ENCODE assay signal across 9 cellular contexts in genomic region chr7:144283716-144284115, GRCh38. TPM values are rescaled to one million over a fixed set of nuclear protein-coding genes. Genes with fewer than 3 reads are reported as not detected.
"Had no signal": no experiment of that assay in that cellular context is flagged by ENCODE, and none has a peak within 500 bp of the region (broad histone marks: within the 10 kb centered on the region; RNA-seq: fewer than 3 reads in every experiment).

No MANE protein-coding gene starts in this region.

RNA-seq across cellular contexts. Expression of gene CTAGE8, which starts 14.6 kb away (rescaled TPM):
- total RNA-seq: activated CD8-positive, alpha-beta memory T cell treated with anti-CD3 and anti-CD28 coated beads, Interleukin-2, amount 10 ng/mL, durations not matched to agents 7 days and 5 days; ascending aorta; cardiac muscle cell had no signal
- polyA plus RNA-seq: cardiac muscle cell had no signal

RNA-seq across cellular contexts. Expression of gene OR2A7, which starts 19.1 kb away (rescaled TPM):
- polyA plus RNA-seq: cardiac muscle cell had no signal

RNA-seq across cellular contexts. Expression of gene OR2A1, which starts 28.5 kb away (rescaled TPM):
- total RNA-seq: activated CD4-positive, alpha-beta T cell treated with anti-CD3 and anti-CD28 coated beads for 36 hours; activated CD8-positive, alpha-beta memory T cell treated with anti-CD3 and anti-CD28 coated beads, Interleukin-2, amount 10 ng/mL, durations not matched to agents 7 days and 5 days; activated CD8-positive, alpha-beta T cell treated with anti-CD3 and anti-CD28 coated beads, Interleukin-2, amount 10 ng/mL, durations not matched to agents 7 days and 5 days; activated T-helper 2 cell treated with anti-CD3 and anti-CD28 coated beads, Interferon-gamma antibody, Interleukin-2, Interleukin-4, amounts not matched to agents 10 μg/mL and 5 μg/mL and 100 μg/mL, durations not matched to agents 14 hours and 24 hours and 36 hours; ascending aorta; bronchial epithelial cell; cardiac muscle cell had no signal
- polyA plus RNA-seq: cardiac muscle cell had no signal

RNA-seq across cellular contexts. Expression of gene OR2A42, which starts 44.3 kb away (rescaled TPM):
- total RNA-seq: activated CD4-positive, alpha-beta memory T cell treated with anti-CD3 and anti-CD28 coated beads, Interleukin-2, amount 10 ng/mL, durations not matched to agents 7 days and 5 days; activated CD4-positive, alpha-beta T cell treated with anti-CD3 and anti-CD28 coated beads for 36 hours; activated CD8-positive, alpha-beta memory T cell treated with anti-CD3 and anti-CD28 coated beads, Interleukin-2, amount 10 ng/mL, durations not matched to agents 7 days and 5 days; activated CD8-positive, alpha-beta T cell treated with anti-CD3 and anti-CD28 coated beads, Interleukin-2, amount 10 ng/mL, durations not matched to agents 7 days and 5 days; activated naive CD8-positive, alpha-beta T cell treated with anti-CD3 and anti-CD28 coated beads, Interleukin-2, amount 10 ng/mL, durations not matched to agents 7 days and 5 days; ascending aorta; bronchial epithelial cell; cardiac muscle cell had no signal
- polyA plus RNA-seq: cardiac muscle cell had no signal
